Comparison of ENCODE assay signal across 8 cellular contexts in the genomic region with DNA sequence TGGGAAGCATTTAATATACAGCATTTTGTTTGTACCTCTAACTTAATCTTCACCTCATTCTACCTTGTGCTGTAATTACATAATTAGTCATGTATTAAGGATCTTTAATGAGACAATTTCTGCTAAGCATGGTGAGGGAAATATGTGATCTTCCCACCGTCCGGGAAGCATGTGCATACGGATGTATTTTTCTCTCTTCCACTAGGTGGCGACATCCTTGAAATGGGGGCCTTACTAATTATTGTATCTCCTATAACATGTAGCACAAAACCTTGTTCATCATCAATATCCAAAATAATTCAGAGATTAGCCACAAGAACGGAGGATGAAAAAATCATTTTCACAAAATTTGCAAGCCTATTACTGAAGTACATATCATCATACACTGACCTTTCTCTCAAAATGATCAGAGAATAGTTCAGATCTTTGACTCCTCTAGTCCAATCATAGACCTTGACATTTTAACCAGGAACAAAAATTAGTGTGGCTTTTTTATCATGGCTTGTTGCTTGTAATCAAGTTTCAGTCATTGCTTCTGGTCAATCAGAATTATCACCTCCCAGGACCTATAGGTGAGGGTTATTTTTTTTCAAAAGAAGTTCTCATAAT.
DNase-seq lines count a peak whose midpoint lies in the region; ATAC-seq and TF ChIP-seq lines count a peak whose summit lies in the region.

No MANE protein-coding gene starts in this region.

- H3K27me3 Mint-ChIP-seq in chondrocyte (ENCODE audit: low read depth), result no peaks in the 10 kb centered on the region

- H3K9me3 Mint-ChIP-seq in chondrocyte (ENCODE audit: low read depth), result no peaks in the 10 kb centered on the region

- H3K4me1 Mint-ChIP-seq in chondrocyte (ENCODE audit: low read depth), result peaks cover 2% of the 10 kb centered on the region

- peak; percentile 72 for ATAC-seq in HG02938 (IDR thresholded peaks at IDR 0.05; ENCODE audit: unreplicated experiment)
- ATAC-seq in omental fat pad (ENCODE audit: low FRiP score), result no peak

- H3K36me3 Mint-ChIP-seq in chondrocyte (ENCODE audit: low read depth), result no peaks in the 10 kb centered on the region

- DNase-seq in AG10803 (ENCODE audit: low read depth), result peak; percentile 42
- DNase-seq in NCI-H82 treated with DMSO at 0.1 percent for 48 hours (lab: John Stamatoyannopoulos, UW; ENCODE audit: unreplicated experiment), result peak; percentile 41
- DNase-seq in chondrocyte (ENCODE audit: low spot score), result no peak
- peak; percentile 26 for DNase-seq in midbrain (lab: John Stamatoyannopoulos, UW)
- DNase-seq in omental fat pad (ENCODE audit: low spot score), result no peak
- DNase-seq in NCI-H146 (lab: John Stamatoyannopoulos, UW), result no peak

- no peak overlapping the region for H3K4me3 ChIP-seq in AG10803 (ENCODE audit: low read length)

- peak; percentile 83 for TF ChIP-seq CTCF in AG10803 (conservative IDR thresholded peaks at IDR 0.05; ENCODE audit: low read length)
- peak; percentile 69 for TF ChIP-seq CTCF in GM12872 (IDR thresholded peaks at IDR 0.05; ENCODE audit: insufficient read depth, low read depth, low read length)
- TF ChIP-seq CTCF in chondrocyte (IDR thresholded peaks at IDR 0.05), result peak; percentile 93
- no peak for TF ChIP-seq CTCF in omental fat pad (IDR thresholded peaks at IDR 0.05)

- H3K27ac Mint-ChIP-seq in chondrocyte (ENCODE audit: unreplicated experiment), result no peak overlapping the region

- H3K4me3 Mint-ChIP-seq in chondrocyte (ENCODE audit: unreplicated experiment), result no peak overlapping the region

Comparison
In these comparisons a context has a peak if more than half of its experiments do, and no peak if none do; other contexts are left out.
1. DNase-seq: peak in AG10803 (single experiment), NCI-H82 treated with DMSO at 0.1 percent for 48 hours (single experiment) and midbrain (single experiment); none in chondrocyte (single experiment), omental fat pad (single experiment) and NCI-H146 (single experiment).
2. CTCF ChIP-seq: peak in AG10803 (single experiment), GM12872 (single experiment) and chondrocyte (single experiment); none in omental fat pad (0 of 3).